Comparison of ENCODE assay signal across 28 cellular contexts in the genomic region with DNA sequence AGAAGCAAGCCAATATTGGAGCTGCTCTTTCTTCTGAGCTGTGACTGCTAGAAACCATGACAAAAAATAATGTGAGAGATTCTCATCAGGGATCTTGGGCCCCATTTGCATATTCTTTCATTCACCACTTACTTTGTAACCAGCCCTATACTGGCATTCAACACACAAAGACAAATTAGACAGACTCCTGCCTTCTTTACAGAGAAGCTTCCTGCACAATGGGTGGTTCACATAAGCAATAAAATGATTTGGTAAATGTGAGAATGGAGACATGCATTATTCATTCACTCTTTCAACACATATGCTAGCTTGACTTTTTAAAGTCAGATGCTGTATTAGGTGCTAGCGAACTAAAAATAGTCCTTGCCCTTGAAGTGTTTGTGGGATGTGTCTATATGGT.
"Had no signal": no experiment of that assay in that cellular context is flagged by ENCODE, and none has a peak within 500 bp of the region (broad histone marks: within the 10 kb centered on the region; RNA-seq: fewer than 3 reads in every experiment).

No MANE protein-coding gene starts in this region.

- H3K4me1 Mint-ChIP-seq: stimulated activated effector memory CD8-positive, alpha-beta T cell treated with anti-CD3 and anti-CD28 coated beads, Interleukin-12 subunit alpha, Interleukin-12 subunit beta, amount 100 ng/mL, for 72 hours; stimulated activated memory B cell treated with anti-CD40 and anti-IgM and Interleukin-4, amounts not matched to agents 10 μg/mL and 1 μg/mL and 100 μg/mL, for 72 hours; stimulated activated naive B cell treated with anti-CD40 and anti-IgM and Interleukin-4, amounts not matched to agents 10 μg/mL and 1 μg/mL and 100 μg/mL, for 72 hours; stimulated activated naive CD8-positive, alpha-beta T cell treated with anti-CD3 and anti-CD28 coated beads, Interleukin-15, amount 100 ng/mL, for 72 hours had no signal

- H3K4me3 ChIP-seq: stomach, suprapubic skin, testis, thoracic aorta, thyroid gland, tibial artery, tibial nerve, transverse colon, upper lobe of left lung, upper lobe of right lung, uterus, vagina had no signal

- H3K36me3 Mint-ChIP-seq: stimulated activated effector memory CD8-positive, alpha-beta T cell treated with anti-CD3 and anti-CD28 coated beads, Interleukin-12 subunit alpha, Interleukin-12 subunit beta, amount 100 ng/mL, for 72 hours; stimulated activated memory B cell treated with anti-CD40 and anti-IgM and Interleukin-4, amounts not matched to agents 10 μg/mL and 1 μg/mL and 100 μg/mL, for 72 hours had no signal

- ATAC-seq: stimulated activated effector memory CD8-positive, alpha-beta T cell treated with anti-CD3 and anti-CD28 coated beads, Interleukin-12 subunit alpha, Interleukin-12 subunit beta, amount 100 ng/mL, for 72 hours; stimulated activated memory B cell treated with anti-CD40 and anti-IgM and Interleukin-4, amounts not matched to agents 10 μg/mL and 1 μg/mL and 100 μg/mL, for 72 hours; stimulated activated naive B cell treated with anti-CD40 and anti-IgM and Interleukin-4, amounts not matched to agents 10 μg/mL and 1 μg/mL and 100 μg/mL, for 72 hours; stimulated activated naive CD8-positive, alpha-beta T cell treated with anti-CD3 and anti-CD28 coated beads, Interleukin-15, amount 100 ng/mL, for 72 hours; stimulated activated naive CD8-positive, alpha-beta T cell treated with anti-CD3 and anti-CD28 coated beads, Interleukin-15, Interleukin-2, amounts not matched to agents 100 U/mL and 50 U/mL, for 24 hours; upper lobe of right lung had no signal

- H3K9me3 ChIP-seq: suprapubic skin, testis, thoracic aorta, thyroid gland, tibial artery, tibial nerve, transverse colon, upper lobe of left lung, upper lobe of right lung, uterus, vagina had no signal

- H3K27me3 Mint-ChIP-seq: stimulated activated naive B cell treated with anti-CD40 and anti-IgM and Interleukin-4, amounts not matched to agents 10 μg/mL and 1 μg/mL and 100 μg/mL, for 72 hours; stimulated activated naive CD8-positive, alpha-beta T cell treated with anti-CD3 and anti-CD28 coated beads, Interleukin-15, Interleukin-2, amounts not matched to agents 100 ng/mL and 50 ng/mL, for 24 hours; type B pancreatic cell had no signal

- H3K27me3 ChIP-seq: stomach, suprapubic skin, testis, thyroid gland, tibial artery, tibial nerve, transverse colon, upper lobe of left lung, upper lobe of right lung, uterus, vagina had no signal

- H3K4me1 ChIP-seq: stomach, testis, thyroid gland, tibial artery, tibial nerve, transverse colon, upper lobe of left lung, upper lobe of right lung, uterus, vagina had no signal

- H3K36me3 ChIP-seq: stomach, suprapubic skin, thoracic aorta, thyroid gland, tibial artery, tibial nerve, transverse colon, upper lobe of left lung, upper lobe of right lung, uterus, vagina had no signal

- H3K27ac Mint-ChIP-seq: stimulated activated effector memory CD8-positive, alpha-beta T cell treated with anti-CD3 and anti-CD28 coated beads, Interleukin-12 subunit alpha, Interleukin-12 subunit beta, amount 100 ng/mL, for 72 hours; stimulated activated memory B cell treated with anti-CD40 and anti-IgM and Interleukin-4, amounts not matched to agents 10 μg/mL and 1 μg/mL and 100 μg/mL, for 72 hours; stimulated activated naive B cell treated with anti-CD40 and anti-IgM and Interleukin-4, amounts not matched to agents 10 μg/mL and 1 μg/mL and 100 μg/mL, for 72 hours; stimulated activated naive CD8-positive, alpha-beta T cell treated with anti-CD3 and anti-CD28 coated beads, Interleukin-15, amount 100 ng/mL, for 72 hours; stimulated activated naive CD8-positive, alpha-beta T cell treated with anti-CD3 and anti-CD28 coated beads, Interleukin-15, Interleukin-2, amounts not matched to agents 100 ng/mL and 50 ng/mL, for 24 hours; type B pancreatic cell had no signal

- DNase-seq: stimulated activated CD4-positive, alpha-beta T cell treated with anti-CD3 and anti-CD28 coated beads, Interleukin-2, amount 100 ng/mL, for 48 hours; stimulated activated CD4-positive, alpha-beta T cell treated with anti-CD3 and anti-CD28 coated beads, Interleukin-4, amount 100 ng/mL, for 1 hour; stimulated activated CD4-positive, alpha-beta T cell treated with anti-CD3 and anti-CD28 coated beads, Interleukin-4, amount 100 ng/mL, for 24 hours; stimulated activated CD4-positive, alpha-beta T cell treated with anti-CD3 and anti-CD28 coated beads, Interleukin-4, amount 100 ng/mL, for 4 hours; stimulated activated CD8-positive, alpha-beta memory T cell treated with anti-CD3 and anti-CD28 coated beads, Interleukin-4, amount 100 ng/mL, for 48 hours; stimulated activated naive B cell treated with anti-CD40 and anti-IgM and Interleukin-4, amounts not matched to agents 10 μg/mL and 1 μg/mL and 100 μg/mL, for 72 hours; stimulated activated naive CD4-positive, alpha-beta T cell; stimulated activated naive CD4-positive, alpha-beta T cell treated with Interleukin-2 at 50 U/mL for 16 hours; stimulated activated naive CD8-positive, alpha-beta T cell treated with anti-CD3 and anti-CD28 coated beads, Interleukin-15, amount 100 ng/mL, for 72 hours; stimulated activated naive CD8-positive, alpha-beta T cell treated with anti-CD3 and anti-CD28 coated beads, Interleukin-15, Interleukin-2, amounts not matched to agents 100 U/mL and 50 U/mL, for 24 hours; stomach; substantia nigra; testis; thyroid gland; tibial artery; transverse colon; trophoblast cell; upper lobe of left lung; upper lobe of right lung; uterus had no signal

- H3K4me3 Mint-ChIP-seq: stimulated activated effector memory CD8-positive, alpha-beta T cell treated with anti-CD3 and anti-CD28 coated beads, Interleukin-12 subunit alpha, Interleukin-12 subunit beta, amount 100 ng/mL, for 72 hours; stimulated activated memory B cell treated with anti-CD40 and anti-IgM and Interleukin-4, amounts not matched to agents 10 μg/mL and 1 μg/mL and 100 μg/mL, for 72 hours; stimulated activated naive B cell treated with anti-CD40 and anti-IgM and Interleukin-4, amounts not matched to agents 10 μg/mL and 1 μg/mL and 100 μg/mL, for 72 hours; stimulated activated naive CD8-positive, alpha-beta T cell treated with anti-CD3 and anti-CD28 coated beads, Interleukin-15, amount 100 ng/mL, for 72 hours; stimulated activated naive CD8-positive, alpha-beta T cell treated with anti-CD3 and anti-CD28 coated beads, Interleukin-15, Interleukin-2, amounts not matched to agents 100 ng/mL and 50 ng/mL, for 24 hours; type B pancreatic cell had no signal

- H3K27ac ChIP-seq: stomach, suprapubic skin, testis, thoracic aorta, thyroid gland, tibial artery, tibial nerve, transverse colon, upper lobe of left lung, upper lobe of right lung, uterus, vagina had no signal
